33 cellular contexts compared by ENCODE assay signal in the genomic region with DNA sequence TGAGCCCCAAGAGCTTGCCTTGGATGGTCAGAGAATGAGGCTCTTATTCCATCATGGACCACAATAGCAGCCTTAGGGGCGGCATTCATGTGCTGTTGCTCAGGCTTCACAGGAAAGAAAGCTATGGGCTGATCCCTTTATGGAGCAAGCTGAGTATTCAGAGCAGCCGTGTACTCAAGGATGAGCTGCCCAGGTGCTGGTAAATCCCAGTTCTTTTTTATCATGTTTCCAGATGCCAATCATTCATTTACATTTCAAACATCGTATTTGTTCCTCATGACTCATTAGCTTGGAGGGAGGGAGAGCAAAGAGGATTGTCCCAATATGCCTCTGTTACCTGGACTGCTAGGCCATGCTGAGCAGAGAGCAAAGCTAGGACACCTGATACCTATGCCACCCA.
"Had no signal": no experiment of that assay in that cellular context is flagged by ENCODE, and none has a peak within 500 bp of the region (broad histone marks: within the 10 kb centered on the region; RNA-seq: fewer than 3 reads in every experiment).

No MANE protein-coding gene starts in this region.

- H3K4me1 Mint-ChIP-seq: mesothelial cell of epicardium, naive B cell, natural killer cell, nephron progenitor cell, neural progenitor cell had no signal

- H3K4me3 ChIP-seq: heart right ventricle, hepatocyte, left lung, lower lobe of right lung, mucosa of descending colon, neural progenitor cell, ovary, prostate gland, skin epidermis, suprapubic skin, thoracic aorta, tibial artery, upper lobe of right lung had no signal

- H3K9ac ChIP-seq: neural progenitor cell had no signal

- H3K79me2 ChIP-seq: hepatocyte had no signal

- H3K4me1 ChIP-seq: heart right ventricle, left lung, lower lobe of right lung, neural progenitor cell, prostate gland, suprapubic skin, tibial artery, upper lobe of right lung had no signal

- H3K9me3 ChIP-seq: lower lobe of right lung, neutrophil, ovary, prostate gland, suprapubic skin, thoracic aorta, upper lobe of right lung had no signal

- H3K36me3 ChIP-seq: heart right ventricle, left lung, lower lobe of right lung, neural progenitor cell, neutrophil, ovary, prostate gland, suprapubic skin, thoracic aorta, tibial artery, upper lobe of right lung had no signal

- H3K36me3 Mint-ChIP-seq: mesothelial cell of epicardium, naive B cell, neural progenitor cell had no signal

- FAIRE-seq: keratinocyte, urothelium cell line had no signal

- H3K27me3 Mint-ChIP-seq: stimulated activated naive CD8-positive, alpha-beta T cell treated with anti-CD3 and anti-CD28 coated beads, Interleukin-15, Interleukin-2, amounts not matched to agents 100 ng/mL and 50 ng/mL, for 24 hours had no signal

- H3K4me2 ChIP-seq: hepatocyte, neural progenitor cell had no signal

- H3K27ac ChIP-seq: heart right ventricle, hepatocyte, left lung, lower lobe of right lung, neural progenitor cell, neutrophil, ovary, prostate gland, skin epidermis, suprapubic skin, thoracic aorta, tibial artery, upper lobe of right lung had no signal

- H3K4me3 Mint-ChIP-seq: mesothelial cell of epicardium; naive B cell; natural killer cell; nephron progenitor cell; neural progenitor cell; stimulated activated naive CD8-positive, alpha-beta T cell treated with anti-CD3 and anti-CD28 coated beads, Interleukin-15, Interleukin-2, amounts not matched to agents 100 ng/mL and 50 ng/mL, for 24 hours had no signal

- ATAC-seq: heart right ventricle, left colon, left lung, lower lobe of right lung, mucosa of descending colon, natural killer cell, right cardiac atrium, sciatic nerve, upper lobe of right lung had no signal

- DNase-seq: heart right ventricle; left colon; left lung; lower lobe of right lung; mesendoderm; mucosa of descending colon; naive B cell; natural killer cell; nephron progenitor cell; occipital lobe; ovary; retina; right cardiac atrium; stimulated activated CD4-positive, alpha-beta T cell treated with anti-CD3 and anti-CD28 coated beads, Interleukin-12 subunit alpha, Interleukin-12 subunit beta, amount 100 ng/mL, for 4 hours; stimulated activated CD4-positive, alpha-beta T cell treated with anti-CD3 and anti-CD28 coated beads, Interleukin-15, amount 100 ng/mL, for 24 hours; stimulated activated CD4-positive, alpha-beta T cell treated with anti-CD3 and anti-CD28 coated beads, Interleukin-2, amount 100 ng/mL, for 24 hours; stimulated activated CD4-positive, alpha-beta T cell treated with anti-CD3 and anti-CD28 coated beads, Interleukin-4, amount 100 ng/mL, for 1 hour; stimulated activated naive CD4-positive, alpha-beta T cell; tibial artery; trophoblast cell; upper lobe of right lung had no signal

- H3K27me3 ChIP-seq: heart right ventricle, hepatocyte, left lung, neural progenitor cell, neutrophil, ovary, suprapubic skin, tibial artery, upper lobe of right lung had no signal

- H2AFZ ChIP-seq: hepatocyte, neural progenitor cell had no signal

- H3K27ac Mint-ChIP-seq: mesothelial cell of epicardium; naive B cell; natural killer cell; nephron progenitor cell; neural progenitor cell; stimulated activated naive CD8-positive, alpha-beta T cell treated with anti-CD3 and anti-CD28 coated beads, Interleukin-15, Interleukin-2, amounts not matched to agents 100 ng/mL and 50 ng/mL, for 24 hours had no signal
